ENCODE assay signal across 1 cellular context in the genomic region with DNA sequence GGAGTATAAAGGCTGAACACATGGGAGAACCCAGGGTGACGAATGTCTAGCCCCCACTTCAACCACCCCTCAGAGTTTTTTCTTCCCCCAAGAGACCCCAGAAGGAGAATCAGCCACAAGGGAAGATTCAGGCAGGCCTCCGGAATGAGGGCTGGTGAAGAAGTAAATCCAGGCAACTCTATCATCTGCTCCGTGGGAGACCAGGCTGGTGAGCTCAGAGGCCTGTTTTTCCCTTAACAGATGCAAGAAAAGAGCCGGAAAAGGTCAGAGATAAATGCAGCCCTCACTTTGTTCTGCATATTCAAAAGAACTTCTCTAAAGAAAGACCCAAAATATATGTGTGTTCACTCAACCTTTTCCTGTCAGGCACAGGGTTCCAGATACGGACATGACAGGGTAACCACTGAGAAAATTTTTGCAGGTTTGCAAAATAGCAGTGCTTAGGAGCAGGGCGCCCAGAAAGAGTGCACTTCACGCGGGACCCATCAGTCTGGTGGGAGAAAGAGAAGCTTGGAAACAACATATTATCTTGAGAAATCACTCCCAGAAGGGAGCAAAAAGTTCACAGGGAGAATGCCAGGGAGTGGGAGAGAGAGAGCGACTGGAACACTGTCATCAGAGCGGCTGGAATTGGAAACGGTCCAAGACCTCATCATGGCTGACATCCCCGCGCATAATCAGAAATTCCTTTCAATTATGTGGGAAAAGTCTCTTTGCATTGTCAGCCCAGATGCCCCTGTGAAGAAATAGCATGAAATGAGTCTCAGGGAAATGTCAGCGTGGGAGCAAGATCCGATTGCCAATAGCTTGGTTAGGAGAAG.
TF ChIP-seq lines count a peak whose summit lies in the region.

No MANE protein-coding gene starts in this region.

TF ChIP-seq in H1, 55 proteins besides CTCF, POLR2A, EP300 and RAD21:
- TF ChIP-seq SAP30 (IDR thresholded peaks at IDR 0.05; ENCODE audit: insufficient read depth, insufficient replicate concordance, low read length): no peak
- TF ChIP-seq KDM5A (IDR thresholded peaks at IDR 0.05; ENCODE audit: low read length): no peak
- TF ChIP-seq HDAC6 (IDR thresholded peaks at IDR 0.05; ENCODE audit: low read depth, low read length): no peak
- no peak for TF ChIP-seq TAF1 (IDR thresholded peaks at IDR 0.05; ENCODE audit: low read depth, low read length)
- no peak for TF ChIP-seq CHD1 (IDR thresholded peaks at IDR 0.05; ENCODE audit: low read depth, low read length)
